In genomic region chr6:149746147-149746946, GRCh38 we compare ENCODE assay signal across 8 cellular contexts.
DNase-seq lines count a peak whose midpoint lies in the region; ATAC-seq and TF ChIP-seq lines count a peak whose summit lies in the region.

TSS of gene NUP43 (minus strand) at chr6:149746529. CDS start at chr6:149746495, 34 bp downstream.

- H3K4me3 ChIP-seq in AG04449 (ENCODE audit: low read depth, low read length) (peak within 1 kb of the TSS; percentile 95), WI38 (ENCODE audit: low read depth, low read length) (peak within 1 kb of the TSS; percentile 73), cardiac fibroblast (replicated peaks in 1 of 2; ENCODE audit: low read depth in 2 of 2, low read length in 2 of 2) (peak within 1 kb of the TSS; percentile 80 to 90)

- ATAC-seq in GM18867 (IDR thresholded peaks at IDR 0.05; ENCODE audit: unreplicated experiment), result peak; percentile 64
- peak; percentile 55 for ATAC-seq in HG03108 (IDR thresholded peaks at IDR 0.05; ENCODE audit: unreplicated experiment)

- POLR2A ChIA-PET in AG04449 (lab: Yijun Ruan, JAX), result interaction anchor here (0.9 kb wide), 1 partner anchor 10 kb away, joined by 5 read pairs; no protein-coding TSS in a partner anchor

- DNase-seq in AG04449 (ENCODE audit: low read depth, low spot score), result peak; percentile 63
- DNase-seq in NCI-H2196 (lab: John Stamatoyannopoulos, UW; ENCODE audit: unreplicated experiment), result peak; percentile 92
- DNase-seq in cardiac fibroblast (ENCODE audit: low read depth in 2 of 2), result peak; percentile 96 to 97
- peak; percentile 95 for DNase-seq in iris pigment epithelial cell (ENCODE audit: low read depth)
- DNase-seq in stimulated activated CD4-positive, alpha-beta T cell treated with anti-CD3 and anti-CD28 coated beads, Interleukin-12 subunit alpha, Interleukin-12 subunit beta, amount 100 ng/mL, for 4 hours, result peak; percentile 92

- peak; percentile 51 for TF ChIP-seq CTCF in AG04449 (IDR thresholded peaks at IDR 0.05; ENCODE audit: insufficient read depth, low read length, missing control alignments)
- TF ChIP-seq CTCF in WI38 (IDR thresholded peaks at IDR 0.05; ENCODE audit: low read depth, low read length), result no peak; the same call in 1 of the 2 replicates
- peak; percentile 65 for TF ChIP-seq CTCF in cardiac fibroblast (IDR thresholded peaks at IDR 0.05; ENCODE audit: low read depth, low read length)

- CTCF ChIA-PET in AG04449 (lab: Yijun Ruan, JAX), result interaction anchor here (0.9 to 4.2 kb wide), 3 partner anchors 13 to 28 kb away, joined by 4 to 37 read pairs (median 25); partner anchors contain the start of gene LATS1

Comparison
In these comparisons a context has a peak if more than half of its experiments do, and no peak if none do; other contexts are left out.
1. Peak in every context shown above with its lines: DNase-seq, ATAC-seq and H3K4me3 ChIP-seq.